ENCODE assay signal across 14 cellular contexts in genomic region chr4:174461438-174462106, GRCh38.
DNase-seq lines count a peak whose midpoint lies in the region; TF ChIP-seq lines count a peak whose summit lies in the region.
"Had no signal": no experiment of that assay in that cellular context is flagged by ENCODE, and none has a peak within 500 bp of the region (broad histone marks: within the 10 kb centered on the region; RNA-seq: fewer than 3 reads in every experiment).

No MANE protein-coding gene starts in this region.

- peak overlapping the region; percentile 79 for H3K27ac ChIP-seq in VCaP
- H3K27ac ChIP-seq: thoracic aorta had no signal

- peak; percentile 22 for DNase-seq in H4 (ENCODE audit: low spot score)
- peak; percentile 7 for DNase-seq in kidney glomerular epithelial cell (lab: John Stamatoyannopoulos, UW)
- peak; percentile 69 for DNase-seq in renal cortical epithelial cell (ENCODE audit: low read depth)
- no peak for DNase-seq in NCI-H2227 (lab: John Stamatoyannopoulos, UW; ENCODE audit: unreplicated experiment)
- no peak for DNase-seq in GDM1 (lab: John Stamatoyannopoulos, UW)
- no peak for DNase-seq in stimulated activated CD8-positive, alpha-beta memory T cell treated with anti-CD3 and anti-CD28 coated beads, Interleukin-4, amount 100 ng/mL, for 48 hours
- DNase-seq in NOMO-1 (lab: John Stamatoyannopoulos, UW; ENCODE audit: unreplicated experiment in 2 of 2) = no peak
- DNase-seq: activated CD4-positive, alpha-beta T cell treated with anti-CD3 and anti-CD28 coated beads for 48 hours; activated T-cell treated with anti-CD3 and anti-CD28 coated beads, Interleukin-2, amount 50 U/mL, for 1 hour; immature natural killer cell; MV-4-11; T-helper 9 cell had no signal

- no peak for TF ChIP-seq CTCF in VCaP (conservative IDR thresholded peaks at IDR 0.05)

Comparison
In these comparisons a context has a peak if more than half of its experiments do, and no peak if none do; other contexts are left out.
1. DNase-seq: peak in H4 (single experiment), kidney glomerular epithelial cell (single experiment) and renal cortical epithelial cell (single experiment); none in NCI-H2227 (single experiment), GDM1 (single experiment), stimulated activated CD8-positive, alpha-beta memory T cell treated with anti-CD3 and anti-CD28 coated beads, Interleukin-4, amount 100 ng/mL, for 48 hours (single experiment) and NOMO-1 (0 of 2).